1 cellular context compared by ENCODE assay signal in genomic region chr22:20176421-20177060, GRCh38.
TF ChIP-seq lines count a peak whose summit lies in the region.

No MANE protein-coding gene starts in this region.

TF ChIP-seq in WTC11, 78 proteins besides CTCF, POLR2A, EP300 and RAD21 (continued from another document):
- TF ChIP-seq, protein P1, sequence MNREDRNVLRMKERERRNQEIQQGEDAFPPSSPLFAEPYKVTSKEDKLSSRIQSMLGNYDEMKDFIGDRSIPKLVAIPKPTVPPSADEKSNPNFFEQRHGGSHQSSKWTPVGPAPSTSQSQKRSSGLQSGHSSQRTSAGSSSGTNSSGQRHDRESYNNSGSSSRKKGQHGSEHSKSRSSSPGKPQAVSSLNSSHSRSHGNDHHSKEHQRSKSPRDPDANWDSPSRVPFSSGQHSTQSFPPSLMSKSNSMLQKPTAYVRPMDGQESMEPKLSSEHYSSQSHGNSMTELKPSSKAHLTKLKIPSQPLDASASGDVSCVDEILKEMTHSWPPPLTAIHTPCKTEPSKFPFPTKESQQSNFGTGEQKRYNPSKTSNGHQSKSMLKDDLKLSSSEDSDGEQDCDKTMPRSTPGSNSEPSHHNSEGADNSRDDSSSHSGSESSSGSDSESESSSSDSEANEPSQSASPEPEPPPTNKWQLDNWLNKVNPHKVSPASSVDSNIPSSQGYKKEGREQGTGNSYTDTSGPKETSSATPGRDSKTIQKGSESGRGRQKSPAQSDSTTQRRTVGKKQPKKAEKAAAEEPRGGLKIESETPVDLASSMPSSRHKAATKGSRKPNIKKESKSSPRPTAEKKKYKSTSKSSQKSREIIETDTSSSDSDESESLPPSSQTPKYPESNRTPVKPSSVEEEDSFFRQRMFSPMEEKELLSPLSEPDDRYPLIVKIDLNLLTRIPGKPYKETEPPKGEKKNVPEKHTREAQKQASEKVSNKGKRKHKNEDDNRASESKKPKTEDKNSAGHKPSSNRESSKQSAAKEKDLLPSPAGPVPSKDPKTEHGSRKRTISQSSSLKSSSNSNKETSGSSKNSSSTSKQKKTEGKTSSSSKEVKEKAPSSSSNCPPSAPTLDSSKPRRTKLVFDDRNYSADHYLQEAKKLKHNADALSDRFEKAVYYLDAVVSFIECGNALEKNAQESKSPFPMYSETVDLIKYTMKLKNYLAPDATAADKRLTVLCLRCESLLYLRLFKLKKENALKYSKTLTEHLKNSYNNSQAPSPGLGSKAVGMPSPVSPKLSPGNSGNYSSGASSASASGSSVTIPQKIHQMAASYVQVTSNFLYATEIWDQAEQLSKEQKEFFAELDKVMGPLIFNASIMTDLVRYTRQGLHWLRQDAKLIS (CRISPR knock-in tag; IDR thresholded peaks at IDR 0.05; ENCODE audit: borderline replicate concordance) = no peak
- no peak for TF ChIP-seq ZNF138 (CRISPR knock-in tag; conservative IDR thresholded peaks at IDR 0.05)
- no peak for TF ChIP-seq USF2 (CRISPR knock-in tag; IDR thresholded peaks at IDR 0.05)
- no peak for TF ChIP-seq RELA (CRISPR knock-in tag; IDR thresholded peaks at IDR 0.05; ENCODE audit: borderline replicate concordance)
- no peak for TF ChIP-seq TEAD1 (CRISPR knock-in tag; IDR thresholded peaks at IDR 0.05)
- TF ChIP-seq, protein P2, sequence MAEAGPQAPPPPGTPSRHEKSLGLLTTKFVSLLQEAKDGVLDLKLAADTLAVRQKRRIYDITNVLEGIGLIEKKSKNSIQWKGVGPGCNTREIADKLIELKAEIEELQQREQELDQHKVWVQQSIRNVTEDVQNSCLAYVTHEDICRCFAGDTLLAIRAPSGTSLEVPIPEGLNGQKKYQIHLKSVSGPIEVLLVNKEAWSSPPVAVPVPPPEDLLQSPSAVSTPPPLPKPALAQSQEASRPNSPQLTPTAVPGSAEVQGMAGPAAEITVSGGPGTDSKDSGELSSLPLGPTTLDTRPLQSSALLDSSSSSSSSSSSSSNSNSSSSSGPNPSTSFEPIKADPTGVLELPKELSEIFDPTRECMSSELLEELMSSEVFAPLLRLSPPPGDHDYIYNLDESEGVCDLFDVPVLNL (CRISPR knock-in tag; IDR thresholded peaks at IDR 0.05; ENCODE audit: borderline replicate concordance, low read depth) = no peak
- no peak for TF ChIP-seq JUN (CRISPR knock-in tag; IDR thresholded peaks at IDR 0.05)
- TF ChIP-seq JAZF1 (CRISPR knock-in tag; IDR thresholded peaks at IDR 0.05) = no peak
- TF ChIP-seq, protein P3, sequence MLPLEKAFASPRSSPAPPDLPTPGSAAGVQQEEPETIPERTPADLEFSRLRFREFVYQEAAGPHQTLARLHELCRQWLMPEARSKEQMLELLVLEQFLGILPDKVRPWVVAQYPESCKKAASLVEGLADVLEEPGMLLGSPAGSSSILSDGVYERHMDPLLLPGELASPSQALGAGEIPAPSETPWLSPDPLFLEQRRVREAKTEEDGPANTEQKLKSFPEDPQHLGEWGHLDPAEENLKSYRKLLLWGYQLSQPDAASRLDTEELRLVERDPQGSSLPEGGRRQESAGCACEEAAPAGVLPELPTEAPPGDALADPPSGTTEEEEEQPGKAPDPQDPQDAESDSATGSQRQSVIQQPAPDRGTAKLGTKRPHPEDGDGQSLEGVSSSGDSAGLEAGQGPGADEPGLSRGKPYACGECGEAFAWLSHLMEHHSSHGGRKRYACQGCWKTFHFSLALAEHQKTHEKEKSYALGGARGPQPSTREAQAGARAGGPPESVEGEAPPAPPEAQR (CRISPR knock-in tag; IDR thresholded peaks at IDR 0.05) = no peak
- TF ChIP-seq, protein P4, sequence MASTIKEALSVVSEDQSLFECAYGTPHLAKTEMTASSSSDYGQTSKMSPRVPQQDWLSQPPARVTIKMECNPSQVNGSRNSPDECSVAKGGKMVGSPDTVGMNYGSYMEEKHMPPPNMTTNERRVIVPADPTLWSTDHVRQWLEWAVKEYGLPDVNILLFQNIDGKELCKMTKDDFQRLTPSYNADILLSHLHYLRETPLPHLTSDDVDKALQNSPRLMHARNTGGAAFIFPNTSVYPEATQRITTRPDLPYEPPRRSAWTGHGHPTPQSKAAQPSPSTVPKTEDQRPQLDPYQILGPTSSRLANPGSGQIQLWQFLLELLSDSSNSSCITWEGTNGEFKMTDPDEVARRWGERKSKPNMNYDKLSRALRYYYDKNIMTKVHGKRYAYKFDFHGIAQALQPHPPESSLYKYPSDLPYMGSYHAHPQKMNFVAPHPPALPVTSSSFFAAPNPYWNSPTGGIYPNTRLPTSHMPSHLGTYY (CRISPR knock-in tag; IDR thresholded peaks at IDR 0.05) = no peak
- TF ChIP-seq, protein P5, sequence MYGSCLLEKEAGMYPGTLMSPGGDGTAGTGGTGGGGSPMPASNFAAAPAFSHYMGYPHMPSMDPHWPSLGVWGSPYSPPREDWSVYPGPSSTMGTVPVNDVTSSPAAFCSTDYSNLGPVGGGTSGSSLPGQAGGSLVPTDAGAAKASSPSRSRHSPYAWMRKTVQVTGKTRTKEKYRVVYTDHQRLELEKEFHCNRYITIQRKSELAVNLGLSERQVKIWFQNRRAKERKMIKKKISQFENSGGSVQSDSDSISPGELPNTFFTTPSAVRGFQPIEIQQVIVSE (CRISPR knock-in tag; IDR thresholded peaks at IDR 0.05; ENCODE audit: borderline replicate concordance) = no peak
